8 cellular contexts compared by ENCODE assay signal in the genomic region with DNA sequence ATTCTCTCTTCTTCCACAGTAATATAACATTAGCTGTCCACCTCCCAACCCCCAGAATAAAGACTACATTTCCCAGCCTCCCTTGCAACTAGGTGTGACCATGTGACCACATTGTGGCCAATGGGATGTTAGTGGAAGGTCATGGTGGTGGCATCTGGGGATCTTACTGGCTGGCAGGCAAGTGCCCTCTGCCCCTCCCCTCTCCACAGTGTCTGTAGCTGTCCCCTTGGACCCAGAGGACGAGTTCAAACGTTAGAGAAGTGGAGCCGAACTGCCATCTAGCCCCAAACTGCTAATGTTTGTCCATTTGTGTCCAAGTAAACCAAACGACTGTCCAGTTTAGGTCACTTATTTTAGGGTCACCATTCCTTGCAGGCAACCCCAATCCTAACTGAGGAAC. TPM values are rescaled to one million over a fixed set of nuclear protein-coding genes. Genes with fewer than 3 reads are reported as not detected.
DNase-seq lines count a peak whose midpoint lies in the region; ATAC-seq and TF ChIP-seq lines count a peak whose summit lies in the region.

No MANE protein-coding gene starts in this region.

- H3K4me3 Mint-ChIP-seq in Calu3 (ENCODE audit: low read depth, unreplicated experiment) (no peak overlapping the region), H9 (no peak overlapping the region; a peak in 1 of 5 replicates)

- no CpG with 5 or more reads among the region's 4 CpGs for WGBS in H9 (ENCODE audit: extremely low coverage, insufficient read length, low lambda C conversion rate)

- H3K4me1 Mint-ChIP-seq in Calu3 (ENCODE audit: low read depth, unreplicated experiment) (no peaks in the 10 kb centered on the region), H9 (peaks cover 9% of the 10 kb centered on the region in 2 experiments)

- H3K14ac ChIP-seq in H9 (ENCODE audit: insufficient read depth, low read length), result no peak overlapping the region

- H3K36me3 Mint-ChIP-seq in Calu3 (ENCODE audit: insufficient read depth, unreplicated experiment) (no peaks in the 10 kb centered on the region), H9 (ENCODE audit: insufficient read depth in 1 of 3, low read depth in 3 of 3) (no peaks in the 10 kb centered on the region)

- no peaks in the 10 kb centered on the region for H3K79me1 ChIP-seq in H9 (ENCODE audit: insufficient read depth, low read depth, low read length, poor library complexity, severe bottlenecking)

- no peak for ATAC-seq in HG03045 (IDR thresholded peaks at IDR 0.05; ENCODE audit: unreplicated experiment)
- ATAC-seq in GM21737 (IDR thresholded peaks at IDR 0.05; ENCODE audit: unreplicated experiment), result no peak
- ATAC-seq in GM19324 (IDR thresholded peaks at IDR 0.05; ENCODE audit: low FRiP score, unreplicated experiment), result no peak

- no peak overlapping the region for H3K9ac ChIP-seq in H9 (ENCODE audit: extremely low read depth, insufficient read length, low read length)

- no peak overlapping the region for H3K23ac ChIP-seq in H9 (ENCODE audit: insufficient read length, low read depth, low read length)

- no peaks in the 10 kb centered on the region for H4K20me1 ChIP-seq in H9 (ENCODE audit: control insufficient read depth, insufficient read depth, insufficient read length)

- H2BK15ac ChIP-seq in H9 (ENCODE audit: low read depth, low read length), result no peak overlapping the region

- no peak overlapping the region for H2AK5ac ChIP-seq in H9 (ENCODE audit: insufficient read length, low read length)

- H3K27ac ChIP-seq in H9 (ENCODE audit: insufficient read length, low read depth, low read length), result no peak overlapping the region

- no peak overlapping the region for H2BK120ac ChIP-seq in H9 (ENCODE audit: low read depth, low read length, poor library complexity, severe bottlenecking)

- H3K27me3 ChIP-seq in H9 (ENCODE audit: insufficient read depth, low read length), result no peaks in the 10 kb centered on the region

- H2BK5ac ChIP-seq in H9 (ENCODE audit: insufficient read length, low read length), result no peak overlapping the region

- H3K56ac ChIP-seq in H9 (ENCODE audit: insufficient read length, low read depth, low read length), result no peak overlapping the region

- H3K4me1 ChIP-seq in H9 (ENCODE audit: insufficient read depth, low read length), result no peaks in the 10 kb centered on the region; the same call in 1 of the 2 replicates

- CTCF ChIA-PET in Calu3 (lab: Charles Lee), result interaction anchor here (1.0 to 1.4 kb wide), 2 partner anchors 11 to 14 kb away, joined by 3 to 4 read pairs; no protein-coding TSS in a partner anchor

- H3K79me2 ChIP-seq in H9 (ENCODE audit: insufficient read depth, low read length), result no peaks in the 10 kb centered on the region

- intact Hi-C loops in Calu3 (cut with micrococcal nuclease; ENCODE audit: unreplicated experiment), result no loop called here

- TF ChIP-seq CTCF in Calu3 (IDR thresholded peaks at IDR 0.05; ENCODE audit: unreplicated experiment) (no peak), H9 (conservative IDR thresholded peaks at IDR 0.05) (no peak)

- H3T11ph ChIP-seq in H9 (ENCODE audit: low read length), result no peak overlapping the region

- H3K23me2 ChIP-seq in H9 (ENCODE audit: insufficient read length, low read depth, low read length, poor library complexity, severe bottlenecking), result no peaks in the 10 kb centered on the region

- no peak overlapping the region for H4K5ac ChIP-seq in H9 (ENCODE audit: insufficient read length, low read depth, low read length)

- H4K8ac ChIP-seq in H9 (replicated peaks; ENCODE audit: insufficient read length, low read depth, low read length), result no peak overlapping the region

- no peaks in the 10 kb centered on the region for H3K9me3 Mint-ChIP-seq in Calu3 (ENCODE audit: low read depth, unreplicated experiment)
- no peaks in the 10 kb centered on the region; a peak in 1 of 5 replicates for H3K9me3 Mint-ChIP-seq in H9

- no peak overlapping the region for H2BK12ac ChIP-seq in H9 (ENCODE audit: insufficient read length, low read depth, low read length)

- peak overlapping the region; percentile 0 for H2AFZ ChIP-seq in H9 (ENCODE audit: low read length)

- no peak overlapping the region for H3K27ac Mint-ChIP-seq in Calu3 (ENCODE audit: unreplicated experiment)
- H3K27ac Mint-ChIP-seq in H9, result peak overlapping the region in 1 of 3 experiments; percentile 56; a peak in 2 of 7 replicates

- H3K27me3 Mint-ChIP-seq in Calu3 (ENCODE audit: unreplicated experiment) (peaks cover 56% of the 10 kb centered on the region), H9 (ENCODE audit: low read depth) (peaks cover 5% of the 10 kb centered on the region)

- DNase-seq in Calu3 (peak; percentile 69), H9 (peak; percentile 92), RKO (ENCODE audit: low spot score) (peak; percentile 47), dermis microvascular lymphatic vessel endothelial cell (ENCODE audit: low read depth in 2 of 2) (peak; percentile 47 to 73), medulla oblongata (ENCODE audit: extremely low spot score) (peak; percentile 86)

- H4K91ac ChIP-seq in H9 (ENCODE audit: insufficient read length, low read depth, low read length), result no peak overlapping the region

- no TSS peak for BruUV-seq in Calu3 (replicated peaks; lab: Mats Ljungman, UMichigan)

- no peaks in the 10 kb centered on the region for H3K9me3 ChIP-seq in H9 (ENCODE audit: control insufficient read depth, low read depth, low read length)

- H3K18ac ChIP-seq in H9 (ENCODE audit: insufficient read length, low read depth, low read length), result no peak overlapping the region

- no peak overlapping the region for H3K4ac ChIP-seq in H9 (ENCODE audit: low read depth, low read length)

- H3K4me2 ChIP-seq in H9 (ENCODE audit: insufficient read depth, insufficient read length, low read length), result peak overlapping the region; percentile 17

- H2BK20ac ChIP-seq in H9 (ENCODE audit: low read depth, low read length, poor library complexity, severe bottlenecking), result no peak overlapping the region

RNA-seq across cellular contexts. Expression of a gene that starts 26.6 kb away (rescaled TPM):
- total RNA-seq in Calu3 (2022) (not detected in 2 replicates), H9 (2021) (not detected in 2 replicates), dermis microvascular lymphatic vessel endothelial cell (not detected in 2 replicates)

RNA-seq across cellular contexts. Expression of a gene that starts 28.2 kb away (rescaled TPM):
- total RNA-seq in Calu3 (2022), result 0.47 TPM in 1 of 2 replicates, not detected in the other
- 0.24 and 0.29 TPM in 2 replicates for total RNA-seq in H9 (2021)
- not detected in 2 replicates for total RNA-seq in dermis microvascular lymphatic vessel endothelial cell
